ENCODE assay signal across 1 cellular context in genomic region chr3:105865867-105866350, GRCh38.
TF ChIP-seq lines count a peak whose summit lies in the region.

No MANE protein-coding gene starts in this region.

TF ChIP-seq in HEK293, 187 proteins besides CTCF, POLR2A, EP300 and RAD21:
- TF ChIP-seq ATF2 (tag by site-specific recombination; IDR thresholded peaks at IDR 0.05; ENCODE audit: low read depth): 0 out of 2 replicates have a peak, but pooled peaks have one; percentile 24
- TF ChIP-seq ZSCAN30 (tag by site-specific recombination; IDR thresholded peaks at IDR 0.05): no peak
